26 cellular contexts compared by ENCODE assay signal in genomic region chr13:102694944-102695343, GRCh38. TPM values are rescaled to one million over a fixed set of nuclear protein-coding genes. Genes with fewer than 3 reads are reported as not detected.
"Had no signal": no experiment of that assay in that cellular context is flagged by ENCODE, and none has a peak within 500 bp of the region (broad histone marks: within the 10 kb centered on the region; RNA-seq: fewer than 3 reads in every experiment).

Gene METTL21C, minus strand, starts transcription at chr13:102695044. Its CDS starts 546 bp downstream, at chr13:102694498.

- H3K4me3 ChIP-seq: Peyer's patch, SJSA1 had no signal

- H3K9ac ChIP-seq: KMS-11 had no signal

- H3K4me1 ChIP-seq: Peyer's patch had no signal

- H3K36me3 ChIP-seq: Peyer's patch, SJSA1 had no signal

- DNase-seq: activated B cell treated with CpG ODN at 0.5 μM for 24 hours; activated CD4-positive, alpha-beta T cell treated with anti-CD3 and anti-CD28 coated beads for 1 hour; activated CD4-positive, alpha-beta T cell treated with anti-CD3 and anti-CD28 coated beads, Interleukin-2, amount 10 ng/mL, durations not matched to agents 24 days and 14 days; activated CD4-positive, alpha-beta T cell treated with anti-CD3 and anti-CD28 coated beads, Interleukin-2, amount 50 U/mL, for 48 hours; activated CD8-positive, alpha-beta memory T cell treated with anti-CD3 and anti-CD28 coated beads, Interleukin-2, amount 10 ng/mL, durations not matched to agents 7 days and 5 days; activated effector memory CD4-positive, alpha-beta T cell treated with anti-CD3 and anti-CD28 coated beads, Interleukin-2, amount 50 U/mL, for 16 hours; activated naive CD4-positive, alpha-beta T cell treated with Interleukin-2 at 50 U/mL for 16 hours; activated naive CD8-positive, alpha-beta T cell treated with anti-CD3 and anti-CD28 coated beads, Interleukin-2, amount 50 U/mL, for 24 hours; activated T-cell treated with anti-CD3 and anti-CD28 coated beads, Interleukin-2, amount 50 U/mL, for 4 hours; amygdala; NCI-H1092; NCI-H1417 treated with DMSO at 0.1 percent for 48 hours; NCI-H1694 treated with DMSO at 0.1 percent for 48 hours; NCI-H2029 treated with DMSO at 0.1 percent for 48 hours; NCI-H446; NCI-H524; Peyer's patch; Right ventricle myocardium superior; T-helper 17 cell; T1000 had no signal

- H3K27me3 ChIP-seq: Peyer's patch, SJSA1 had no signal

- H3K9me3 ChIP-seq: Peyer's patch had no signal

- ATAC-seq: activated CD8-positive, alpha-beta memory T cell treated with anti-CD3 and anti-CD28 coated beads, Interleukin-2, amount 10 ng/mL, durations not matched to agents 7 days and 5 days; activated naive CD4-positive, alpha-beta T cell treated with anti-CD3 and anti-CD28 coated beads, Interleukin-2, amount 50 U/mL, for 72 hours; activated naive CD8-positive, alpha-beta T cell treated with anti-CD3 and anti-CD28 coated beads, Interleukin-2, amount 50 U/mL, for 24 hours; activated T-cell treated with anti-CD3 and anti-CD28 coated beads, Interleukin-2, amount 50 U/mL, for 4 hours; T-helper 17 cell had no signal

- H3K4me2 ChIP-seq: KMS-11 had no signal

- H3K27ac ChIP-seq: KMS-11, Peyer's patch, RWPE1, SJSA1 had no signal

RNA-seq across cellular contexts. Expression of gene METTL21C, which starts in this region (rescaled TPM):
- total RNA-seq: activated B cell treated with CpG ODN at 0.5 μM for 24 hours; activated CD4-positive, alpha-beta T cell treated with anti-CD3 and anti-CD28 coated beads, Interleukin-2, amount 10 ng/mL, durations not matched to agents 24 days and 14 days; activated CD8-positive, alpha-beta memory T cell treated with anti-CD3 and anti-CD28 coated beads, Interleukin-2, amount 10 ng/mL, durations not matched to agents 7 days and 5 days; activated naive CD4-positive, alpha-beta T cell treated with anti-CD3 and anti-CD28 coated beads, Interleukin-2, amount 50 U/mL, for 72 hours; activated T-cell treated with anti-CD3 and anti-CD28 coated beads, Interleukin-2, amount 50 U/mL, for 4 hours; astrocyte; MCF 10A; Peyer's patch; Right ventricle myocardium superior; SJSA1; T-helper 17 cell had no signal
